Comparison of ENCODE assay signal across 2 cellular contexts in genomic region chr14:32225378-32225920, GRCh38.
TF ChIP-seq lines count a peak whose summit lies in the region.

No MANE protein-coding gene starts in this region.

TF ChIP-seq in HCT116, 20 proteins besides CTCF, POLR2A, EP300 and RAD21:
- no peak for TF ChIP-seq CEBPB (IDR thresholded peaks at IDR 0.05; ENCODE audit: low read depth)
- TF ChIP-seq, protein P1, sequence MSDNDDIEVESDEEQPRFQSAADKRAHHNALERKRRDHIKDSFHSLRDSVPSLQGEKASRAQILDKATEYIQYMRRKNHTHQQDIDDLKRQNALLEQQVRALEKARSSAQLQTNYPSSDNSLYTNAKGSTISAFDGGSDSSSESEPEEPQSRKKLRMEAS (IDR thresholded peaks at IDR 0.05) = no peak
- no peak for TF ChIP-seq CBX3 (IDR thresholded peaks at IDR 0.05; ENCODE audit: low read depth)
- TF ChIP-seq EZH2phosphoT487 (IDR thresholded peaks at IDR 0.05; ENCODE audit: borderline replicate concordance) = no peak
- no peak for TF ChIP-seq SP1 (IDR thresholded peaks at IDR 0.05; ENCODE audit: low read depth)
- no peak for TF ChIP-seq EZH2 (IDR thresholded peaks at IDR 0.05)
- no peak for TF ChIP-seq ZNF274 (IDR thresholded peaks at IDR 0.05; ENCODE audit: low read depth, low read length)
- TF ChIP-seq TCF7L2 (IDR thresholded peaks at IDR 0.05; ENCODE audit: borderline replicate concordance, extremely low read depth, insufficient read depth, insufficient read length) = no peak
- no peak for TF ChIP-seq EGR1 (IDR thresholded peaks at IDR 0.05; ENCODE audit: low read depth)
- no peak for TF ChIP-seq ZFX (IDR thresholded peaks at IDR 0.05)
- no peak for TF ChIP-seq YY1 (IDR thresholded peaks at IDR 0.05; ENCODE audit: extremely low read depth, insufficient replicate concordance, low read depth, low read length)
- TF ChIP-seq REST (IDR thresholded peaks at IDR 0.05; ENCODE audit: low read depth) = no peak
- TF ChIP-seq, protein P2, sequence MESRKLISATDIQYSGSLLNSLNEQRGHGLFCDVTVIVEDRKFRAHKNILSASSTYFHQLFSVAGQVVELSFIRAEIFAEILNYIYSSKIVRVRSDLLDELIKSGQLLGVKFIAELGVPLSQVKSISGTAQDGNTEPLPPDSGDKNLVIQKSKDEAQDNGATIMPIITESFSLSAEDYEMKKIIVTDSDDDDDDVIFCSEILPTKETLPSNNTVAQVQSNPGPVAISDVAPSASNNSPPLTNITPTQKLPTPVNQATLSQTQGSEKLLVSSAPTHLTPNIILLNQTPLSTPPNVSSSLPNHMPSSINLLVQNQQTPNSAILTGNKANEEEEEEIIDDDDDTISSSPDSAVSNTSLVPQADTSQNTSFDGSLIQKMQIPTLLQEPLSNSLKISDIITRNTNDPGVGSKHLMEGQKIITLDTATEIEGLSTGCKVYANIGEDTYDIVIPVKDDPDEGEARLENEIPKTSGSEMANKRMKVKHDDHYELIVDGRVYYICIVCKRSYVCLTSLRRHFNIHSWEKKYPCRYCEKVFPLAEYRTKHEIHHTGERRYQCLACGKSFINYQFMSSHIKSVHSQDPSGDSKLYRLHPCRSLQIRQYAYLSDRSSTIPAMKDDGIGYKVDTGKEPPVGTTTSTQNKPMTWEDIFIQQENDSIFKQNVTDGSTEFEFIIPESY (IDR thresholded peaks at IDR 0.05; ENCODE audit: extremely low read depth, insufficient replicate concordance, low read length) = no peak
- TF ChIP-seq ATF3 (IDR thresholded peaks at IDR 0.05) = no peak
- TF ChIP-seq SIN3A (IDR thresholded peaks at IDR 0.05; ENCODE audit: low read depth) = no peak
- TF ChIP-seq SRF (IDR thresholded peaks at IDR 0.05; ENCODE audit: low read depth) = no peak
- no peak for TF ChIP-seq JUND (IDR thresholded peaks at IDR 0.05)
- TF ChIP-seq POLR2AphosphoS5 (IDR thresholded peaks at IDR 0.05; ENCODE audit: low read depth, low read length) = no peak

TF ChIP-seq in K562, 482 proteins besides CTCF, POLR2A, EP300 and RAD21:
- peak; percentile 61; the same call in 1 of the 2 replicates for TF ChIP-seq FOSL1 (tag; conservative IDR thresholded peaks at IDR 0.05)
- TF ChIP-seq NFIX (CRISPR knock-in tag; IDR thresholded peaks at IDR 0.05; ENCODE audit: low read depth) = no peak
TF ChIP-seq in K562: peak in this region for 1.
